ENCODE assay signal across 8 cellular contexts in the genomic region with DNA sequence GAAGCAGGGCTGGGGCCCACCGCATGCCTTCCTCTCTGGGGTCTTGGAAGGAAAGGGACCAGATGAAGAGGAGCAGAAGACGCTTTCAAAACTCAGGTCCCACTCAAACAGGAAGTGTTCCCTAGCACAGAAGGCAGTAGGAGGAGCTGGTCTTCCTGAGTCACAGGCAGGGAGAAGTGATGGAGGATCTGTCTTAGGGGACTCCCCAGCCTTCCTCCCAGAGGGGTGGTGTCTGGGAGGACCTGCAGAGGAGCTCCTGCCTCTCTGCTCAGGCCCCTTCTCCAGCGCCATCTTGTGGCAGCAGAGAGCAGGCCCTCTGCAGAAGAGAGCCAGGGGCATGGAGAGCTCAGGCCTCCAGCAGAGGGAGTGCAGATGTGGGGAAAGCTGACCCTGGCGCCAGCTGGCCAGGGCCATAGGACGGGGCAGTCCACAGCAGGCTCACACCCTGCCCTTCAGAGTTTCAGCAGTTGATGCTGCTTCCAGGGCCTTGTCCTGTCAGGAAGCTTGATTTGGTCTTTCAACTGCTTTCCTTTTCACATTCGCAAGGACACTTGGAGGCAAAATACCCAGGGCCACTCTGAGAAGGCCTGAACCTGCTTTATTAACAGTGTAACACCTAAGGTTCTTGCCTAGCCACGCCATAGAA.
DNase-seq lines count a peak whose midpoint lies in the region; ATAC-seq, FAIRE-seq and TF ChIP-seq lines count a peak whose summit lies in the region.

No MANE protein-coding gene starts in this region.

- POLR2A ChIA-PET in AG04449 (lab: Yijun Ruan, JAX), result no interaction called here

- FAIRE-seq in GM18507 (lab: Jason Lieb, UNC), result peak; percentile 88

- peak; percentile 80 for DNase-seq in AG04449 (ENCODE audit: low read depth, low spot score)
- DNase-seq in GM18507 (ENCODE audit: extremely low spot score, insufficient read length, low read depth), result peak; percentile 73
- DNase-seq in NCI-H187 treated with DMSO at 0.1 percent for 48 hours (lab: John Stamatoyannopoulos, UW), result peak; percentile 37
- peak; percentile 88 to 93 for DNase-seq in cardiac fibroblast (ENCODE audit: low read depth in 2 of 2)
- DNase-seq in left colon, result peak; percentile 84 to 87
- DNase-seq in stimulated activated CD4-positive, alpha-beta T cell treated with anti-CD3 and anti-CD28 coated beads, Interleukin-2, amount 100 ng/mL, for 24 hours, result peak; percentile 80

- ATAC-seq in HG02938 (IDR thresholded peaks at IDR 0.05; ENCODE audit: unreplicated experiment), result peak; percentile 85
- peak; percentile 98 for ATAC-seq in left colon

- CTCF ChIA-PET in AG04449 (lab: Yijun Ruan, JAX), result interaction anchor here (0.7 to 5.5 kb wide), 42 partner anchors 9 to 524 kb away, joined by 3 to 210 read pairs (median 6); no protein-coding TSS in a partner anchor

- intact Hi-C loops in left colon (cut with DNase I, micrococcal nuclease), result no loop called here

- H3K4me3 ChIP-seq in AG04449 (ENCODE audit: low read depth, low read length), result peak overlapping the region; percentile 32
- H3K4me3 ChIP-seq in WI38 (ENCODE audit: low read depth, low read length), result no peak overlapping the region
- peak overlapping the region in 1 of 2 donors; percentile 22 for H3K4me3 ChIP-seq in cardiac fibroblast (replicated peaks in 1 of 2; ENCODE audit: low read depth in 2 of 2, low read length in 2 of 2)

- TF ChIP-seq CTCF in AG04449 (IDR thresholded peaks at IDR 0.05; ENCODE audit: insufficient read depth, low read length, missing control alignments) (peak; percentile 100), WI38 (IDR thresholded peaks at IDR 0.05; ENCODE audit: low read depth, low read length) (peak; percentile 86), cardiac fibroblast (IDR thresholded peaks at IDR 0.05; ENCODE audit: low read depth, low read length) (peak; percentile 100)

Comparison
In these comparisons a context has a peak if more than half of its experiments do, and no peak if none do; other contexts are left out.
1. DNase-seq: peak in every context shown above with its lines; median percentile 90 in cardiac fibroblast; 86 in left colon; 80 in AG04449; 80 in stimulated activated CD4-positive, alpha-beta T cell treated with anti-CD3 and anti-CD28 coated beads, Interleukin-2, amount 100 ng/mL, for 24 hours; 73 in GM18507; 37 in NCI-H187 treated with DMSO at 0.1 percent for 48 hours.